In the genomic region with DNA sequence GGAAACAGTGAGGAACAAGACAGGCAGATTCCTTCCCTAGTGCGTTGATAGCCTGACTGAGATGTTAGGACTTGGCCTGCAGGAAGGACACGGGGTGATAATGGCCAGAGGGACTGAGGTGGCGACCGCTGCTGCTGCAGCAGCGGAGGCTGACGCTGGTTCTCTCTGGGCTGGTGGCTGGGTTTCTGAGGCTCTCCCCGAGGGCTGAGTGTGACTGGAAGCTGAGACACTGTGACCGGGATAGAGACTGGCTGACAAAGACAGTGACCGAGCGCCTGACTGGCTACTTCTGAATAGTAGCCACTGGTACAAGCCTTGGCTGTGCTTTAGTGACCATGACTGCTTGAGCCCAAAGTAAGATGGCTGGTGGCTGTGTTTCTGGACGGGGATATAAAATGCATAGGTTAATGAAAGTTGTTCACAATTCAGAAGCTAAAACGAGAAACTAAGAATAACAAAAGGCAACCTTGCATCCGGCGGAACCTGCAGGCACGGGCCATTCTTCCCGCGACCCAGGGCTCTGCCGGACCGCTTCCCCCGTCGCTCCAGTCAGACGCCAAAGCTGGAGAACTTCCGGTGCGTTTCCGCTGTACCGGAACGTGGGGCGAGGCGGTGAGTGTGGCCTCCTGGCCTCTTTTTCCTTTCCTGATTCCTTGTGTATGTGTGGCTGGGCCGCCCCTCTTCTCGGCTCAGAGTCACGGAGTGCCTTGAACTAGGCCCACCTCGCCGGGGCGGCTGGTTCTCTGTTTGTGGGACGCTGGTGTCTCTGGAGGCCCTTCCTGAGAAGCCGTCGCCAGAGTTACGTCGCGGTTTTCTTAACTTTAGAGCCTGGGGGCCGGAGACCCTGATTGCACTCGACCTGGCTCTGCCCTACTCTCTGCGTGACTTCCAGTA, we compare ENCODE assay signal across 8 cellular contexts. TPM values are rescaled to one million over a fixed set of nuclear protein-coding genes. Genes with fewer than 3 reads are reported as not detected.
A peak's percentile ranks its signal among the peaks of the same experiment; 100 is the strongest.
DNase-seq lines count a peak whose midpoint lies in the region; TF ChIP-seq lines count a peak whose summit lies in the region.

A gene with protein sequence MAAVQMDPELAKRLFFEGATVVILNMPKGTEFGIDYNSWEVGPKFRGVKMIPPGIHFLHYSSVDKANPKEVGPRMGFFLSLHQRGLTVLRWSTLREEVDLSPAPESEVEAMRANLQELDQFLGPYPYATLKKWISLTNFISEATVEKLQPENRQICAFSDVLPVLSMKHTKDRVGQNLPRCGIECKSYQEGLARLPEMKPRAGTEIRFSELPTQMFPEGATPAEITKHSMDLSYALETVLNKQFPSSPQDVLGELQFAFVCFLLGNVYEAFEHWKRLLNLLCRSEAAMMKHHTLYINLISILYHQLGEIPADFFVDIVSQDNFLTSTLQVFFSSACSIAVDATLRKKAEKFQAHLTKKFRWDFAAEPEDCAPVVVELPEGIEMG (plus strand): TSS at position 587 of the 894 bp plus-strand sequence. CDS start 3,391 bp downstream, outside the sequence.

- H3K79me2 ChIP-seq in PC-9 (ENCODE audit: low read depth) = peaks cover 47% of the 10 kb centered on the region

- BruUV-seq in A673 (replicated peaks; lab: Mats Ljungman, UMichigan) (no TSS peak), PC-9 (replicated peaks; lab: Mats Ljungman, UMichigan) (no TSS peak)

- H3K27me3 ChIP-seq in A673 (replicated peaks; ENCODE audit: insufficient read depth, low read depth, low read length, poor library complexity) (no peaks in the 10 kb centered on the region), PC-9 (ENCODE audit: insufficient read depth, low read depth) (no peaks in the 10 kb centered on the region), mucosa of rectum (ENCODE audit: control insufficient read depth in 2 of 2, insufficient read depth in 2 of 2, low read length in 2 of 2) (no peaks in the 10 kb centered on the region)

- H3F3A ChIP-seq in PC-9 (ENCODE audit: insufficient read depth, low read depth) = 0 out of 2 replicates have a peak, but pooled peaks cover 4% of the 10 kb centered on the region

- peak within 1 kb of the TSS; percentile 96 for H3K4me2 ChIP-seq in PC-9

- H3K36me3 ChIP-seq in A673 (ENCODE audit: insufficient read depth, low read length, poor library complexity, severe bottlenecking) (peaks cover 14% of the 10 kb centered on the region), PC-9 (ENCODE audit: low read depth) (no peaks in the 10 kb centered on the region), mucosa of rectum (ENCODE audit: control insufficient read depth in 2 of 2, insufficient read depth in 2 of 2, low read length in 2 of 2) (peaks cover 12% of the 10 kb centered on the region in 2 donors)

- H2AFZ ChIP-seq in PC-9 = peak within 1 kb of the TSS; percentile 100

- H3K4me3 ChIP-seq in A673 (ENCODE audit: low read depth, low read length, poor library complexity, severe bottlenecking) (peak within 1 kb of the TSS; percentile 77), PC-9 (peak within 1 kb of the TSS; percentile 96), epithelial cell of proximal tubule (ENCODE audit: low read depth, low read length) (peak within 1 kb of the TSS; percentile 95), mucosa of rectum (ENCODE audit: low read length in 2 of 2) (peak within 1 kb of the TSS; percentile 87 to 97)

- H3K9me3 ChIP-seq in A673 (ENCODE audit: low read depth, low read length, poor library complexity, severe bottlenecking) (no peaks in the 10 kb centered on the region), PC-9 (ENCODE audit: insufficient read depth, low read depth) (no peaks in the 10 kb centered on the region), mucosa of rectum (ENCODE audit: control insufficient read depth in 2 of 2, low read length in 2 of 2) (no peaks in the 10 kb centered on the region)

- H4K20me1 ChIP-seq in PC-9 (ENCODE audit: insufficient read depth) = peaks cover 7% of the 10 kb centered on the region

- TF ChIP-seq CTCF in A673 (conservative IDR thresholded peaks at IDR 0.05; ENCODE audit: low read depth, low read length) = no peak
- TF ChIP-seq CTCF in PC-9 (conservative IDR thresholded peaks at IDR 0.05) = no peak
- TF ChIP-seq CTCF in epithelial cell of proximal tubule (conservative IDR thresholded peaks at IDR 0.05; ENCODE audit: low read depth, low read length) = no peak

- peak within 1 kb of the TSS; percentile 84 to 93 for H3K9ac ChIP-seq in mucosa of rectum (ENCODE audit: low read depth in 1 of 2, low read length in 2 of 2)

- DNase-seq in A673 (ENCODE audit: low spot score) (peak; percentile 88), HuH-7.5 (ENCODE audit: low spot score) (peak; percentile 67), PC-9 (peak; percentile 65 to 81), activated T-cell treated with anti-CD3 and anti-CD28 coated beads for 48 hours (ENCODE audit: low read depth) (peak; percentile 77), epithelial cell of proximal tubule (ENCODE audit: low read depth) (peak; percentile 18)
- peak; percentile 70 for DNase-seq in stimulated activated CD8-positive, alpha-beta memory T cell treated with anti-CD3 and anti-CD28 coated beads, Interleukin-4, amount 100 ng/mL, for 24 hours (ENCODE audit: low read depth)

- intact Hi-C loops in A673 (cut with micrococcal nuclease; ENCODE audit: unreplicated experiment) = no loop called here
- intact Hi-C loops in PC-9 (cut with micrococcal nuclease; ENCODE audit: unreplicated experiment) = no loop called here

- TF ChIP-seq POLR2A in GM18951 (IDR thresholded peaks at IDR 0.05; ENCODE audit: extremely low read depth, insufficient read depth, insufficient read length) = peak; percentile 79

- H3K27ac ChIP-seq in A673 (ENCODE audit: low read depth, low read length, poor library complexity, severe bottlenecking) = peak within 1 kb of the TSS; percentile 77
- peak within 1 kb of the TSS; percentile 46 for H3K27ac ChIP-seq in PC-9
- H3K27ac ChIP-seq in mucosa of rectum (ENCODE audit: low read depth in 2 of 2, low read length in 2 of 2) = peak within 1 kb of the TSS; percentile 59 to 71

- POLR2A ChIA-PET in A673 (lab: Charles Lee; ENCODE audit: low non-redundant PET) = interaction anchor here (0.6 kb wide), 1 partner anchor 23 kb away, joined by 4 read pairs; no protein-coding TSS in a partner anchor
- POLR2A ChIA-PET in PC-9 (lab: Charles Lee; ENCODE audit: unreplicated experiment) = no interaction called here

- in situ Hi-C loops in GM18951 (cut with MboI; ENCODE audit: low sequenced_read_pairs, unreplicated experiment) = no loop called here

- H3K4me1 ChIP-seq in A673 (ENCODE audit: insufficient read depth, low read length, poor library complexity, severe bottlenecking) (peaks cover 4% of the 10 kb centered on the region), PC-9 (replicated peaks; ENCODE audit: insufficient read depth) (peaks cover 16% of the 10 kb centered on the region), mucosa of rectum (ENCODE audit: control insufficient read depth in 2 of 2, insufficient read depth in 2 of 2, low read length in 2 of 2) (peaks cover 11% of the 10 kb centered on the region in 2 donors)

- H3K9me2 ChIP-seq in PC-9 (ENCODE audit: insufficient read depth) = no peaks in the 10 kb centered on the region

- CTCF ChIA-PET in A673 (lab: Charles Lee) = no interaction called here
- CTCF ChIA-PET in PC-9 (lab: Charles Lee) = interaction anchor here (0.7 kb wide), 1 partner anchor 120 kb away, joined by 4 read pairs; no protein-coding TSS in a partner anchor

RNA-seq across cellular contexts. Expression of the gene that starts here (rescaled TPM):
- total RNA-seq in A673 (2021) (32.3 and 33.6 TPM in 2 replicates), PC-9 (2021) (19.4 and 25.7 TPM in 2 replicates), epithelial cell of proximal tubule (30.2 and 30.8 TPM in 2 replicates)

Comparison
In these comparisons a context has a peak if more than half of its experiments do, and no peak if none do; other contexts are left out.
1. Peak in every context shown above with its lines: DNase-seq, H3K4me3 ChIP-seq and H3K27ac ChIP-seq.
2. DNase-seq: peak in every context shown above with its lines; median percentile 88 in A673; 77 in activated T-cell treated with anti-CD3 and anti-CD28 coated beads for 48 hours; 73 in PC-9; 70 in stimulated activated CD8-positive, alpha-beta memory T cell treated with anti-CD3 and anti-CD28 coated beads, Interleukin-4, amount 100 ng/mL, for 24 hours; 67 in HuH-7.5; 18 in epithelial cell of proximal tubule.